In genomic region chr19:40090256-40091204, GRCh38 we compare ENCODE assay signal across 8 cellular contexts. TPM values are rescaled to one million over a fixed set of nuclear protein-coding genes. Genes with fewer than 3 reads are reported as not detected.
A peak's percentile ranks its signal among the peaks of the same experiment; 100 is the strongest.
DNase-seq lines count a peak whose midpoint lies in the region; TF ChIP-seq lines count a peak whose summit lies in the region.

Gene ZNF780A (minus strand): TSS chr19:40090943. CDS start chr19:40084753, 6,190 bp downstream.

- H3K27me3 ChIP-seq in parathyroid adenoma (ENCODE audit: control insufficient read depth, insufficient read depth, low read length) (no peaks in the 10 kb centered on the region), thyroid gland (no peaks in the 10 kb centered on the region)

- H2AFZ ChIP-seq in parathyroid adenoma: peak within 1 kb of the TSS; percentile 97

- H3K9me3 ChIP-seq in ES-I3 (ENCODE audit: control insufficient read depth, insufficient read depth, low read length) (no peaks in the 10 kb centered on the region), parathyroid adenoma (ENCODE audit: control insufficient read depth, low read length) (no peaks in the 10 kb centered on the region), thyroid gland (no peaks in the 10 kb centered on the region)

- H3K9ac ChIP-seq in ES-I3 (ENCODE audit: low read depth, low read length): peak within 1 kb of the TSS; percentile 86
- H3K9ac ChIP-seq in parathyroid adenoma: peak within 1 kb of the TSS; percentile 65

- no peaks in the 10 kb centered on the region; the same call in 1 of the 2 replicates for H3K4me1 ChIP-seq in ES-I3 (ENCODE audit: insufficient read depth, low read length)
- peaks cover 9% of the 10 kb centered on the region for H3K4me1 ChIP-seq in parathyroid adenoma
- H3K4me1 ChIP-seq in thyroid gland: peaks cover 7 to 10% of the 10 kb centered on the region in 2 donors

- H3K79me2 ChIP-seq in parathyroid adenoma: no peaks in the 10 kb centered on the region

- H3K36me3 ChIP-seq in ES-I3 (ENCODE audit: insufficient read depth, low read length) (no peaks in the 10 kb centered on the region), parathyroid adenoma (ENCODE audit: control insufficient read depth, insufficient read depth, low read length) (no peaks in the 10 kb centered on the region), thyroid gland (no peaks in the 10 kb centered on the region)

- DNase-seq in HFF-Myc (ENCODE audit: extremely low read depth, low read depth) (peak; percentile 24), NCI-H1417 (lab: John Stamatoyannopoulos, UW) (peak; percentile 71 to 89 (median 87)), T-helper 1 cell (peak; percentile 46 to 81 (median 64)), cardiac septum (ENCODE audit: low spot score) (peak; percentile 92), thyroid gland (peak; percentile 77)

- peak within 1 kb of the TSS; percentile 71 for H3K4me2 ChIP-seq in parathyroid adenoma (ENCODE audit: low read length)

- 0 to 1% (median 1%) methylated on average over 46 of the region's 46 CpGs for WGBS in adipose tissue, 3 donors
- 1% methylated on average over 38 to 45 of the region's 46 CpGs for WGBS in thyroid gland, 2 donors

- no peak for TF ChIP-seq CTCF in HFF-Myc (IDR thresholded peaks at IDR 0.05; ENCODE audit: low read depth, low read length, missing control alignments)
- TF ChIP-seq CTCF in parathyroid adenoma (IDR thresholded peaks at IDR 0.05): no peak
- no peak for TF ChIP-seq CTCF in thyroid gland (IDR thresholded peaks at IDR 0.05)

- H3K27ac ChIP-seq in adipose tissue (ENCODE audit: low read depth, low read length): peak within 1 kb of the TSS; percentile 48
- H3K27ac ChIP-seq in parathyroid adenoma: peak within 1 kb of the TSS; percentile 84
- H3K27ac ChIP-seq in thyroid gland: peak within 1 kb of the TSS; percentile 67 to 83 (median 75)

- intact Hi-C loops in cardiac septum (cut with DNase I) (loop anchor here (2.0 kb wide), 1 partner anchor 34 kb away; the partner anchor contains the start of gene ZNF780B), thyroid gland (cut with DNase I) (no loop called here)

- H3K4me3 ChIP-seq in HFF-Myc (replicated peaks; ENCODE audit: low read depth, low read length): peak within 1 kb of the TSS; percentile 91
- peak within 1 kb of the TSS; percentile 89 for H3K4me3 ChIP-seq in parathyroid adenoma (ENCODE audit: low read depth, low read length)
- peak within 1 kb of the TSS; percentile 23 to 89 (median 66) for H3K4me3 ChIP-seq in thyroid gland (replicated peaks in 1 of 3)

- TF ChIP-seq POLR2A in thyroid gland (IDR thresholded peaks at IDR 0.05): peak in 1 of 2 donors; percentile 61

RNA-seq across cellular contexts. Expression of gene ZNF780A, which starts in this region (rescaled TPM):
- polyA plus RNA-seq in adipose tissue: 10 to 100 TPM in 2 of 3 donors, 1 to 10 TPM in 1; 9.7 to 18.4 (median 17.2) TPM
- total RNA-seq in cardiac septum: 11.2 TPM
- 10 to 100 TPM; 26.8 to 60.1 (median 33.8) TPM for total RNA-seq in thyroid gland

Comparison
In these comparisons a context has a peak if more than half of its experiments do, and no peak if none do; other contexts are left out.
1. Peak in every context shown above with its lines: DNase-seq, H3K4me3 ChIP-seq and H3K27ac ChIP-seq.
2. DNase-seq: peak in every context shown above with its lines; median percentile 92 in cardiac septum; 87 in NCI-H1417; 77 in thyroid gland; 64 in T-helper 1 cell; 24 in HFF-Myc.